Comparison of ENCODE assay signal across 9 cellular contexts in genomic region chr7:46264646-46265045, GRCh38.
"Had no signal": no experiment of that assay in that cellular context is flagged by ENCODE, and none has a peak within 500 bp of the region (broad histone marks: within the 10 kb centered on the region; RNA-seq: fewer than 3 reads in every experiment).

No MANE protein-coding gene starts in this region.

- H3K36me3 Mint-ChIP-seq: IgD-negative memory B cell had no signal

- H2AFZ ChIP-seq: GM23338 had no signal

- DNase-seq: H9, HCEC 1CT, KBM-7 had no signal

- FAIRE-seq: H1, H54, HepG2 had no signal

- H3K27me3 Mint-ChIP-seq: IgD-negative memory B cell had no signal

- H3K27ac Mint-ChIP-seq: GM23338, H9, IgD-negative memory B cell had no signal

- H3K4me3 Mint-ChIP-seq: GM23338, H9, IgD-negative memory B cell had no signal

- H3K4me3 ChIP-seq: GM23338 had no signal

- H3K27ac ChIP-seq: HL-60 had no signal

- H3K4me2 ChIP-seq: GM23338 had no signal

- H3K4me1 Mint-ChIP-seq: IgD-negative memory B cell had no signal

- ATAC-seq: GM23338, HepG2 had no signal
